23 cellular contexts compared by ENCODE assay signal in the genomic region with DNA sequence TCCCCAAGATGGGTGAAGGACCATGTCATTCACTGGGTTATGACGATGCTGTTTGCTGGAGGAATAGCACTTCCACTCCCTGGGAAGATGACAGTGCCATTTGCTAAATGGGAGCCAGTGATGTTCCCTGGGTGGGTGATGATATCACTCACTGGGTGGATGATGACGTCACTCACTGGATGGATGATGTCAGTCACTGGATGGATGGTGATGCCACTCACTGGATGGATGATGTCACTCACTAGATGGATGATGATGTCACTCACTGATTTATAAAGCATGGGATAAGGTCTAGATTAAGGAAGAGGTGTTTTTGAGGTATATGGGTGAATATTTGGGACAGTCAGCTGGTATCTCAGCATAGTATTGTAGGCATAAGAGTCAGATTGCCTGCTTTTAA.
"Had no signal": no experiment of that assay in that cellular context is flagged by ENCODE, and none has a peak within 500 bp of the region (broad histone marks: within the 10 kb centered on the region; RNA-seq: fewer than 3 reads in every experiment).

No MANE protein-coding gene starts in this region.

- ATAC-seq: effector memory CD8-positive, alpha-beta T cell; gastroesophageal sphincter; left lobe of liver; naive thymus-derived CD4-positive, alpha-beta T cell; psoas muscle; sciatic nerve had no signal

- H3K27ac ChIP-seq: esophagus squamous epithelium, gastroesophageal sphincter, neutrophil, psoas muscle, spleen, stomach, thoracic aorta, transverse colon had no signal

- H3K9me3 Mint-ChIP-seq: dendritic cell treated with granulocyte-macrophage colony-stimulating factor and Interleukin-4, amounts not matched to agents 40 ng/mL and 50 ng/mL, for 4 days; effector memory CD8-positive, alpha-beta T cell had no signal

- H3K36me3 Mint-ChIP-seq: naive thymus-derived CD4-positive, alpha-beta T cell had no signal

- H3K9me3 ChIP-seq: esophagus squamous epithelium, gastroesophageal sphincter, neutrophil, psoas muscle, spleen, stomach, thoracic aorta, transverse colon had no signal

- H3K4me3 ChIP-seq: esophagus squamous epithelium, gastroesophageal sphincter, psoas muscle, spleen, stomach, thoracic aorta, transverse colon had no signal

- H3K36me3 ChIP-seq: esophagus squamous epithelium, gastroesophageal sphincter, neutrophil, spleen, stomach, thoracic aorta, transverse colon had no signal

- H3K27ac Mint-ChIP-seq: dendritic cell treated with granulocyte-macrophage colony-stimulating factor and Interleukin-4, amounts not matched to agents 40 ng/mL and 50 ng/mL, for 4 days had no signal

- H3K4me3 Mint-ChIP-seq: dendritic cell treated with granulocyte-macrophage colony-stimulating factor and Interleukin-4, amounts not matched to agents 40 ng/mL and 50 ng/mL, for 4 days had no signal

- DNase-seq: effector memory CD8-positive, alpha-beta T cell; esophagus squamous epithelium; foreskin fibroblast; glutamatergic neuron; islet precursor cell; mammary epithelial cell; naive thymus-derived CD4-positive, alpha-beta T cell; psoas muscle; retina; spleen; stimulated activated CD4-positive, alpha-beta T cell treated with anti-CD3 and anti-CD28 coated beads, Interleukin-15, amount 100 ng/mL, for 24 hours; stimulated activated CD4-positive, alpha-beta T cell treated with anti-CD3 and anti-CD28 coated beads, Interleukin-1b, Interleukin-23, amount 100 ng/mL, for 48 hours; stimulated activated CD4-positive, alpha-beta T cell treated with anti-CD3 and anti-CD28 coated beads, Interleukin-4, amount 100 ng/mL, for 4 hours; stimulated activated naive CD4-positive, alpha-beta T cell; stomach; substantia nigra; transverse colon had no signal

- H3K27me3 ChIP-seq: neutrophil, transverse colon had no signal

- H3K4me1 ChIP-seq: esophagus squamous epithelium, gastroesophageal sphincter, psoas muscle, spleen, stomach, transverse colon had no signal
